16 cellular contexts compared by ENCODE assay signal in the genomic region with DNA sequence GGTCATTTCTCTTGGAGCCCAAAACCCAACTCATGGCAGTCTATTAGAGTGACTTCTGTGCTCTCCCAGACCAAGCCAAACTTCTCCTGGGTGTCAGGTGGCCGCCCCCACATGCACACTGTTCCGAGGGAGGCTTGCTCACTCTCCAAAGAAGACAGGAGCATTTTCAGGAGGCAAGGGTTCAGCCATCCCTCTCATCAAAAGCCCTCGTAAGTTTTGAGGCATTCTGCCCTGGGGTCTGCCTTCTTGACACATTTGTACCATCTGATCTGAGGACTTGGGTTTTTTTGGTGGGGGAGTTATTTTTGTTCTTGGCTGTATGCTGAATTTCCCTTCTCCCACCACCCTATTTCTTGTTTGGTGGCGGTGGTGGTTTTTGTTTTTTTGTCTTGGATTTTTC.
DNase-seq lines count a peak whose midpoint lies in the region; ATAC-seq and TF ChIP-seq lines count a peak whose summit lies in the region.
"Had no signal": no experiment of that assay in that cellular context is flagged by ENCODE, and none has a peak within 500 bp of the region (broad histone marks: within the 10 kb centered on the region; RNA-seq: fewer than 3 reads in every experiment).

No MANE protein-coding gene starts in this region.

- POLR2A ChIA-PET in PC-3 (lab: Charles Lee; ENCODE audit: unreplicated experiment), result no interaction called here

- no peak for ATAC-seq in PC-3
- ATAC-seq: A549, GM23338 had no signal

- H3K4me3 ChIP-seq in coronary artery, result no peak overlapping the region
- H3K4me3 ChIP-seq in PC-3 (ENCODE audit: low read length), result no peak overlapping the region
- no peak overlapping the region for H3K4me3 ChIP-seq in Karpas-422 (ENCODE audit: low read length)
- H3K4me3 ChIP-seq: A549, GM23338 had no signal

- CTCF ChIA-PET in PC-3 (lab: Charles Lee), result no interaction called here

- no TSS peak for BruUV-seq in PC-3 (replicated peaks; lab: Mats Ljungman, UMichigan)

- peaks cover 25% of the 10 kb centered on the region for H3K27me3 Mint-ChIP-seq in osteocyte (ENCODE audit: unreplicated experiment)

- H3K9me2 ChIP-seq in PC-3 (replicated peaks; ENCODE audit: low read length) (no peaks in the 10 kb centered on the region), Karpas-422 (replicated peaks; ENCODE audit: insufficient read depth, low read length) (no peaks in the 10 kb centered on the region)

- H3K4me2 ChIP-seq in PC-3 (ENCODE audit: low read length) (no peak overlapping the region), Karpas-422 (ENCODE audit: low read depth, low read length, poor library complexity, severe bottlenecking) (no peak overlapping the region)
- H3K4me2 ChIP-seq: A549, GM23338 had no signal

- no peaks in the 10 kb centered on the region for H3K36me3 Mint-ChIP-seq in osteocyte (ENCODE audit: unreplicated experiment)

- no peaks in the 10 kb centered on the region for H3F3A ChIP-seq in PC-3 (ENCODE audit: low read length, unreplicated experiment)

- in situ Hi-C loops in GM13976 (cut with MboI; ENCODE audit: low sequenced_read_pairs, unreplicated experiment), result no loop called here

- H3K9me3 ChIP-seq in PC-3 (ENCODE audit: low read length) (no peaks in the 10 kb centered on the region), Karpas-422 (ENCODE audit: low read length) (no peaks in the 10 kb centered on the region)
- H3K9me3 ChIP-seq: A549, Caco-2 had no signal

- H3K9me3 Mint-ChIP-seq in osteocyte (ENCODE audit: unreplicated experiment), result no peaks in the 10 kb centered on the region
- H3K9me3 Mint-ChIP-seq: CD4-positive, alpha-beta T cell; GM23338 had no signal

- intact Hi-C loops in PC-3 (cut with micrococcal nuclease), result no loop called here

- no peaks in the 10 kb centered on the region for H3K4me1 Mint-ChIP-seq in osteocyte (ENCODE audit: unreplicated experiment)
- H3K4me1 Mint-ChIP-seq: GM23338 had no signal

- H3K4me1 ChIP-seq in PC-3 (ENCODE audit: insufficient read depth, low read length) (no peaks in the 10 kb centered on the region), Karpas-422 (ENCODE audit: low read length) (no peaks in the 10 kb centered on the region)
- H3K4me1 ChIP-seq: A549, Caco-2 had no signal

- H3K79me2 ChIP-seq in PC-3 (ENCODE audit: low read length) (no peaks in the 10 kb centered on the region), Karpas-422 (ENCODE audit: low read length) (no peaks in the 10 kb centered on the region)

- H3K36me3 ChIP-seq in PC-3 (ENCODE audit: low read depth, low read length), result no peaks in the 10 kb centered on the region
- H3K36me3 ChIP-seq in Karpas-422 (ENCODE audit: insufficient read depth, low read length), result no peaks in the 10 kb centered on the region

- H3K27ac Mint-ChIP-seq in osteocyte (ENCODE audit: unreplicated experiment), result no peak overlapping the region
- H3K27ac Mint-ChIP-seq: CD4-positive, alpha-beta T cell; GM23338 had no signal

- H3K27me3 ChIP-seq in PC-3 (ENCODE audit: low read length), result peaks cover 8% of the 10 kb centered on the region; the same call in 1 of the 2 replicates
- H3K27me3 ChIP-seq in Karpas-422 (ENCODE audit: low read length), result no peaks in the 10 kb centered on the region

- DNase-seq in activated CD8-positive, alpha-beta memory T cell treated with anti-CD3 and anti-CD28 coated beads for 24 hours, result peak; percentile 17
- no peak for DNase-seq in activated CD8-positive, alpha-beta memory T cell treated with anti-CD3 and anti-CD28 coated beads, Interleukin-2, amount 50 U/mL, for 48 hours
- DNase-seq in GM13976 (ENCODE audit: low spot score) (peak; percentile 3), coronary artery (ENCODE audit: low spot score) (peak; percentile 46), osteocyte (ENCODE audit: extremely low spot score, unreplicated experiment) (peak; percentile 54), PC-3 (no peak), NK-92 (lab: John Stamatoyannopoulos, UW; ENCODE audit: unreplicated experiment) (no peak), Karpas-422 (no peak)
- DNase-seq: AML-193; Caco-2; CD4-positive, alpha-beta T cell; GDM1 had no signal

- no peak overlapping the region for H3K27ac ChIP-seq in coronary artery
- H3K27ac ChIP-seq in PC-3 (ENCODE audit: low read length), result no peak overlapping the region
- no peak overlapping the region for H3K27ac ChIP-seq in Karpas-422 (ENCODE audit: low read length)
- H3K27ac ChIP-seq: 22Rv1, A549, C4-2B had no signal

- H2AFZ ChIP-seq in PC-3 (ENCODE audit: low read length) (no peak overlapping the region), Karpas-422 (ENCODE audit: low read length) (no peak overlapping the region)
- H2AFZ ChIP-seq: GM23338 had no signal

- no peak for TF ChIP-seq CTCF in GM13976 (IDR thresholded peaks at IDR 0.05; ENCODE audit: borderline replicate concordance, control extremely low read depth, extremely low read depth, insufficient read depth, missing control alignments)
- TF ChIP-seq CTCF in coronary artery (IDR thresholded peaks at IDR 0.05), result no peak
- TF ChIP-seq CTCF in osteocyte (IDR thresholded peaks at IDR 0.05), result no peak
- no peak for TF ChIP-seq CTCF in PC-3 (conservative IDR thresholded peaks at IDR 0.05; ENCODE audit: low read depth, low read length)

- H3K9ac ChIP-seq in PC-3 (ENCODE audit: low read length), result no peak overlapping the region
- no peak overlapping the region for H3K9ac ChIP-seq in Karpas-422 (ENCODE audit: low read length)

- no peak overlapping the region for H3K4me3 Mint-ChIP-seq in osteocyte (ENCODE audit: unreplicated experiment)
- H3K4me3 Mint-ChIP-seq: CD4-positive, alpha-beta T cell; GM23338 had no signal

- H4K20me1 ChIP-seq in PC-3 (ENCODE audit: low read length) (no peaks in the 10 kb centered on the region), Karpas-422 (ENCODE audit: insufficient read depth, low read depth, low read length) (no peaks in the 10 kb centered on the region)

Comparison
In these comparisons a context has a peak if more than half of its experiments do, and no peak if none do; other contexts are left out.
1. DNase-seq: peak in activated CD8-positive, alpha-beta memory T cell treated with anti-CD3 and anti-CD28 coated beads for 24 hours (single experiment), GM13976 (single experiment), coronary artery (single experiment) and osteocyte (single experiment); none in activated CD8-positive, alpha-beta memory T cell treated with anti-CD3 and anti-CD28 coated beads, Interleukin-2, amount 50 U/mL, for 48 hours (single experiment), PC-3 (single experiment), NK-92 (single experiment) and Karpas-422 (single experiment).